In the genomic region with DNA sequence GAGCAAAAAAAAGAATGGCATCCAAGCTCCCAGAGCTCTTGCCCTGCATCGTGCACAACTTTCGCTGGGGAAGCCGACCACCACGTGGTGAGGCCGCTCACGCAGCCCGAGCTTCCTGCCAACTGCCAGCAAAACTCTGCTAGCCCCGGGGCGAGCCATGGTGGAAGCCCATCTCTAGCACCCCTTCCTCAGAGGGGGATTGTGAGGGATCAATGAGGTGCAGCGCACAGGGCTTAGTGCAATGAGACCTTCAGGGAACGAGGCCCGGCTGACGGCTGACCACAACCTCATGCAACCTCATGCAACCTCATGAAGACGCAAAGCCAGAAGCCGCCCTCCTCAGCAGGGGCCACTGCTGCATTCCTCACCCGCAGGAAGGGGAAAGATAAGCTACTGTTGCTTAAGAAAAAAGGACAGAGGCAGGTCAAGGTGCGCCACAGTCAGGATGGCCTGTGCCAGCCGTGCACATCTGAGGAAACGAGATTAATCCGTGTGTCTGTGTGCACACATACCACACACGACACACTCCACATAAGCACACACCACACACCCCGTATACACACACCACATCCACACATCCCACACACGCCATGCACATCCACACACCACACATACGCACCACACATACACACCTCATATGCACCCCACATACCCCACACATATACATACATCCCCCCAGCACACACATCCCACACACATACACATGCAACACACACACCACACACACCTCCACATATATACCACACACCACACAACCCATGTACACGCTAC, we compare ENCODE assay signal across 1 cellular context.
TF ChIP-seq lines count a peak whose summit lies in the region.

No MANE protein-coding gene starts in this region.

TF ChIP-seq in GM12878, 131 proteins besides CTCF, POLR2A, EP300 and RAD21:
- TF ChIP-seq, protein P1, sequence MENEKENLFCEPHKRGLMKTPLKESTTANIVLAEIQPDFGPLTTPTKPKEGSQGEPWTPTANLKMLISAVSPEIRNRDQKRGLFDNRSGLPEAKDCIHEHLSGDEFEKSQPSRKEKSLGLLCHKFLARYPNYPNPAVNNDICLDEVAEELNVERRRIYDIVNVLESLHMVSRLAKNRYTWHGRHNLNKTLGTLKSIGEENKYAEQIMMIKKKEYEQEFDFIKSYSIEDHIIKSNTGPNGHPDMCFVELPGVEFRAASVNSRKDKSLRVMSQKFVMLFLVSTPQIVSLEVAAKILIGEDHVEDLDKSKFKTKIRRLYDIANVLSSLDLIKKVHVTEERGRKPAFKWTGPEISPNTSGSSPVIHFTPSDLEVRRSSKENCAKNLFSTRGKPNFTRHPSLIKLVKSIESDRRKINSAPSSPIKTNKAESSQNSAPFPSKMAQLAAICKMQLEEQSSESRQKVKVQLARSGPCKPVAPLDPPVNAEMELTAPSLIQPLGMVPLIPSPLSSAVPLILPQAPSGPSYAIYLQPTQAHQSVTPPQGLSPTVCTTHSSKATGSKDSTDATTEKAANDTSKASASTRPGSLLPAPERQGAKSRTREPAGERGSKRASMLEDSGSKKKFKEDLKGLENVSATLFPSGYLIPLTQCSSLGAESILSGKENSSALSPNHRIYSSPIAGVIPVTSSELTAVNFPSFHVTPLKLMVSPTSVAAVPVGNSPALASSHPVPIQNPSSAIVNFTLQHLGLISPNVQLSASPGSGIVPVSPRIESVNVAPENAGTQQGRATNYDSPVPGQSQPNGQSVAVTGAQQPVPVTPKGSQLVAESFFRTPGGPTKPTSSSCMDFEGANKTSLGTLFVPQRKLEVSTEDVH (IDR thresholded peaks at IDR 0.05; ENCODE audit: low read depth, partially characterized antibody): no peak
- TF ChIP-seq, protein P2, sequence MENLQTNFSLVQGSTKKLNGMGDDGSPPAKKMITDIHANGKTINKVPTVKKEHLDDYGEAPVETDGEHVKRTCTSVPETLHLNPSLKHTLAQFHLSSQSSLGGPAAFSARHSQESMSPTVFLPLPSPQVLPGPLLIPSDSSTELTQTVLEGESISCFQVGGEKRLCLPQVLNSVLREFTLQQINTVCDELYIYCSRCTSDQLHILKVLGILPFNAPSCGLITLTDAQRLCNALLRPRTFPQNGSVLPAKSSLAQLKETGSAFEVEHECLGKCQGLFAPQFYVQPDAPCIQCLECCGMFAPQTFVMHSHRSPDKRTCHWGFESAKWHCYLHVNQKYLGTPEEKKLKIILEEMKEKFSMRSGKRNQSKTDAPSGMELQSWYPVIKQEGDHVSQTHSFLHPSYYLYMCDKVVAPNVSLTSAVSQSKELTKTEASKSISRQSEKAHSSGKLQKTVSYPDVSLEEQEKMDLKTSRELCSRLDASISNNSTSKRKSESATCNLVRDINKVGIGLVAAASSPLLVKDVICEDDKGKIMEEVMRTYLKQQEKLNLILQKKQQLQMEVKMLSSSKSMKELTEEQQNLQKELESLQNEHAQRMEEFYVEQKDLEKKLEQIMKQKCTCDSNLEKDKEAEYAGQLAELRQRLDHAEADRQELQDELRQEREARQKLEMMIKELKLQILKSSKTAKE (IDR thresholded peaks at IDR 0.05; ENCODE audit: low read depth, poor library complexity, severe bottlenecking): no peak
- no peak for TF ChIP-seq JUND (IDR thresholded peaks at IDR 0.05; ENCODE audit: low read depth, low read length)
- no peak for TF ChIP-seq POLR2AphosphoS5 (IDR thresholded peaks at IDR 0.05; ENCODE audit: low read length)
- no peak for TF ChIP-seq NFYA (IDR thresholded peaks at IDR 0.05; ENCODE audit: borderline replicate concordance, low read depth, low read length)
- no peak for TF ChIP-seq CBX5 (IDR thresholded peaks at IDR 0.05; ENCODE audit: low read depth)
- no peak for TF ChIP-seq HDAC6 (IDR thresholded peaks at IDR 0.05; ENCODE audit: unreplicated experiment)
- TF ChIP-seq TCF7 (IDR thresholded peaks at IDR 0.05; ENCODE audit: borderline replicate concordance): no peak
- no peak for TF ChIP-seq NFIC (IDR thresholded peaks at IDR 0.05; ENCODE audit: low read depth, low read length)
- no peak for TF ChIP-seq JUNB (IDR thresholded peaks at IDR 0.05)
- TF ChIP-seq, protein P3, sequence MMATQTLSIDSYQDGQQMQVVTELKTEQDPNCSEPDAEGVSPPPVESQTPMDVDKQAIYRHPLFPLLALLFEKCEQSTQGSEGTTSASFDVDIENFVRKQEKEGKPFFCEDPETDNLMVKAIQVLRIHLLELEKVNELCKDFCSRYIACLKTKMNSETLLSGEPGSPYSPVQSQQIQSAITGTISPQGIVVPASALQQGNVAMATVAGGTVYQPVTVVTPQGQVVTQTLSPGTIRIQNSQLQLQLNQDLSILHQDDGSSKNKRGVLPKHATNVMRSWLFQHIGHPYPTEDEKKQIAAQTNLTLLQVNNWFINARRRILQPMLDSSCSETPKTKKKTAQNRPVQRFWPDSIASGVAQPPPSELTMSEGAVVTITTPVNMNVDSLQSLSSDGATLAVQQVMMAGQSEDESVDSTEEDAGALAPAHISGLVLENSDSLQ (IDR thresholded peaks at IDR 0.05): no peak
- TF ChIP-seq, protein P4, sequence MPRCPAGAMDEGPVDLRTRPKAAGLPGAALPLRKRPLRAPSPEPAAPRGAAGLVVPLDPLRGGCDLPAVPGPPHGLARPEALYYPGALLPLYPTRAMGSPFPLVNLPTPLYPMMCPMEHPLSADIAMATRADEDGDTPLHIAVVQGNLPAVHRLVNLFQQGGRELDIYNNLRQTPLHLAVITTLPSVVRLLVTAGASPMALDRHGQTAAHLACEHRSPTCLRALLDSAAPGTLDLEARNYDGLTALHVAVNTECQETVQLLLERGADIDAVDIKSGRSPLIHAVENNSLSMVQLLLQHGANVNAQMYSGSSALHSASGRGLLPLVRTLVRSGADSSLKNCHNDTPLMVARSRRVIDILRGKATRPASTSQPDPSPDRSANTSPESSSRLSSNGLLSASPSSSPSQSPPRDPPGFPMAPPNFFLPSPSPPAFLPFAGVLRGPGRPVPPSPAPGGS (IDR thresholded peaks at IDR 0.05; ENCODE audit: borderline replicate concordance, insufficient read depth, low read depth, low read length, poor library complexity, severe bottlenecking): no peak
- TF ChIP-seq MTA3 (IDR thresholded peaks at IDR 0.05; ENCODE audit: borderline replicate concordance, low read length): no peak
- TF ChIP-seq, protein P5, sequence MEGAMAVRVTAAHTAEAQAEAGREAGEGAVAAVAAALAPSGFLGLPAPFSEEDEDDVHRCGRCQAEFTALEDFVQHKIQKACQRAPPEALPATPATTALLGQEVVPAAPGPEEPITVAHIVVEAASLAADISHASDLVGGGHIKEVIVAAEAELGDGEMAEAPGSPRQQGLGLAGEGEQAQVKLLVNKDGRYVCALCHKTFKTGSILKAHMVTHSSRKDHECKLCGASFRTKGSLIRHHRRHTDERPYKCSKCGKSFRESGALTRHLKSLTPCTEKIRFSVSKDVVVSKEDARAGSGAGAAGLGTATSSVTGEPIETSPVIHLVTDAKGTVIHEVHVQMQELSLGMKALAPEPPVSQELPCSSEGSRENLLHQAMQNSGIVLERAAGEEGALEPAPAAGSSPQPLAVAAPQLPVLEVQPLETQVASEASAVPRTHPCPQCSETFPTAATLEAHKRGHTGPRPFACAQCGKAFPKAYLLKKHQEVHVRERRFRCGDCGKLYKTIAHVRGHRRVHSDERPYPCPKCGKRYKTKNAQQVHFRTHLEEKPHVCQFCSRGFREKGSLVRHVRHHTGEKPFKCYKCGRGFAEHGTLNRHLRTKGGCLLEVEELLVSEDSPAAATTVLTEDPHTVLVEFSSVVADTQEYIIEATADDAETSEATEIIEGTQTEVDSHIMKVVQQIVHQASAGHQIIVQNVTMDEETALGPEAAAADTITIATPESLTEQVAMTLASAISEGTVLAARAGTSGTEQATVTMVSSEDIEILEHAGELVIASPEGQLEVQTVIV (IDR thresholded peaks at IDR 0.05; ENCODE audit: borderline replicate concordance, partially characterized antibody): no peak
- TF ChIP-seq HCFC1 (IDR thresholded peaks at IDR 0.05; ENCODE audit: low read length): no peak
